Comparison of ENCODE assay signal across 16 cellular contexts in genomic region chr15:90079619-90080559, GRCh38.
"Had no signal": no experiment of that assay in that cellular context is flagged by ENCODE, and none has a peak within 500 bp of the region (broad histone marks: within the 10 kb centered on the region; RNA-seq: fewer than 3 reads in every experiment).

No MANE protein-coding gene starts in this region.

- FAIRE-seq: astrocyte, bronchial epithelial cell, endometrium, keratinocyte had no signal

- H3K4me3 ChIP-seq: left lung, psoas muscle, transverse colon, vagina had no signal

- H3K27me3 Mint-ChIP-seq: memory B cell; natural killer cell treated with Interleukin-12 subunit alpha and Interleukin-12 subunit beta and Interleukin-15 and Interleukin-18, amount 100 ng/mL, for 72 hours had no signal

- ATAC-seq: esophagus mucosa, left lung, sciatic nerve had no signal

- H3K9me3 Mint-ChIP-seq: activated T-helper 1 cell treated with anti-CD3 and anti-CD28 coated beads, Interleukin-12 subunit alpha, Interleukin-12 subunit beta, Interleukin-2, Interleukin-4 antibody, amounts not matched to agents 30 ng/mL and 10 ng/mL and 1 ng/mL, durations not matched to agents 14 hours and 24 hours and 36 hours; memory B cell; natural killer cell treated with Interleukin-12 subunit alpha and Interleukin-12 subunit beta and Interleukin-15 and Interleukin-18, amount 100 ng/mL, for 72 hours had no signal

- H3K4me1 ChIP-seq: vagina had no signal

- H3K4me1 Mint-ChIP-seq: memory B cell had no signal

- H3K36me3 Mint-ChIP-seq: natural killer cell treated with Interleukin-12 subunit alpha and Interleukin-12 subunit beta and Interleukin-15 and Interleukin-18, amount 100 ng/mL, for 72 hours had no signal

- H3K4me3 Mint-ChIP-seq: activated T-helper 1 cell treated with anti-CD3 and anti-CD28 coated beads, Interleukin-12 subunit alpha, Interleukin-12 subunit beta, Interleukin-2, Interleukin-4 antibody, amounts not matched to agents 30 ng/mL and 10 ng/mL and 1 ng/mL, durations not matched to agents 14 hours and 24 hours and 36 hours; memory B cell; natural killer cell treated with Interleukin-12 subunit alpha and Interleukin-12 subunit beta and Interleukin-15 and Interleukin-18, amount 100 ng/mL, for 72 hours had no signal

- DNase-seq: activated CD4-positive, CD25-positive, alpha-beta regulatory T cell treated with anti-CD3 and anti-CD28 coated beads, Interleukin-2, amount 50 U/mL, for 72 hours; hippocampal formation; psoas muscle; stimulated activated CD4-positive, alpha-beta T cell treated with anti-CD3 and anti-CD28 coated beads, Interleukin-1b, Interleukin-23, amount 100 ng/mL, for 48 hours; transverse colon had no signal

- H3K27me3 ChIP-seq: left lung, transverse colon, vagina had no signal

- H3K9me3 ChIP-seq: left lung, psoas muscle, transverse colon, vagina had no signal

- H3K27ac ChIP-seq: psoas muscle, transverse colon, vagina had no signal

- H3K27ac Mint-ChIP-seq: activated T-helper 1 cell treated with anti-CD3 and anti-CD28 coated beads, Interleukin-12 subunit alpha, Interleukin-12 subunit beta, Interleukin-2, Interleukin-4 antibody, amounts not matched to agents 30 ng/mL and 10 ng/mL and 1 ng/mL, durations not matched to agents 14 hours and 24 hours and 36 hours; memory B cell; natural killer cell treated with Interleukin-12 subunit alpha and Interleukin-12 subunit beta and Interleukin-15 and Interleukin-18, amount 100 ng/mL, for 72 hours had no signal
